In the genomic region with DNA sequence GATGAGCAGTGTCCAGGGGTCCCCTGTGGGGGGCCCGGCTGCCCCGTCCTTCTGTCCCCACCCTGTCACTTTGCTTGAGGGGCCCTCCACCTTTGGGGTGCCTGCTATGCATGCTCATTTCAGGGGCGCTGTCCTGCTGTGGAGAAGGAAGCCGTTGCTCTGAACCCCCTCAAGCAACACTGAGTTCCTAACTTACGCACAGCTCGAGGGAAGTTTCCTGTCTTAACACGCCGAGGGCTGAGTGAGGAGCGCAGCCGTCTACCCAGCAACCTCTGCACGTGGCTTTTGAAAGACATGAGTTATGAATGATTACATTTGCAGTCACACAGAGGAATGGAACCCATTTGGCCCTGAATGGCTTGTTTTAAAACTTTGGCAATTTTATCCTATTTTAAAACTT, we compare ENCODE assay signal across 20 cellular contexts. TPM values are rescaled to one million over a fixed set of nuclear protein-coding genes. Genes with fewer than 3 reads are reported as not detected.
DNase-seq lines count a peak whose midpoint lies in the region; ATAC-seq, FAIRE-seq and TF ChIP-seq lines count a peak whose summit lies in the region.
"Had no signal": no experiment of that assay in that cellular context is flagged by ENCODE, and none has a peak within 500 bp of the region (broad histone marks: within the 10 kb centered on the region; RNA-seq: fewer than 3 reads in every experiment).

No MANE protein-coding gene starts in this region.

- FAIRE-seq in keratinocyte (lab: Jason Lieb, UNC), result peak; percentile 99

- H3K36me3 ChIP-seq in ascending aorta (peaks cover 14 to 27% of the 10 kb centered on the region in 2 donors), keratinocyte (ENCODE audit: control insufficient read depth in 2 of 2, extremely low read depth in 1 of 2, insufficient read depth in 2 of 2, low read length in 2 of 2) (no peaks in the 10 kb centered on the region), transverse colon (no peaks in the 10 kb centered on the region)
- H3K36me3 ChIP-seq: neural progenitor cell had no signal

- peaks cover 4% of the 10 kb centered on the region for H3K9me1 ChIP-seq in keratinocyte (ENCODE audit: control insufficient read depth, extremely low read depth, insufficient read depth, low read length)

- peak overlapping the region in 1 of 2 donors; percentile 7 for H3K4me3 ChIP-seq in ascending aorta
- H3K4me3 ChIP-seq in keratinocyte (ENCODE audit: control insufficient read depth in 2 of 3, extremely low read depth in 1 of 3, insufficient read depth in 2 of 3, low read depth in 1 of 3, low read length in 3 of 3), result no peak overlapping the region
- H3K4me3 ChIP-seq in transverse colon, result no peak overlapping the region
- H3K4me3 ChIP-seq: GM23248, neural progenitor cell had no signal

- H3K27ac ChIP-seq in ascending aorta, result peak overlapping the region; percentile 75 to 98
- H3K27ac ChIP-seq in keratinocyte (ENCODE audit: control insufficient read depth, insufficient read depth, low read length), result peak overlapping the region; percentile 60
- H3K27ac ChIP-seq in transverse colon, result peak overlapping the region; percentile 62 to 94 (median 86)
- H3K27ac ChIP-seq: neural progenitor cell, VCaP had no signal

- H3K4me1 ChIP-seq in ascending aorta (peaks cover 31 to 76% of the 10 kb centered on the region in 2 donors), keratinocyte (ENCODE audit: control insufficient read depth, extremely low read depth, insufficient read depth, low read length) (peaks cover 29% of the 10 kb centered on the region), transverse colon (peaks cover 14 to 43% (median 27%) of the 10 kb centered on the region in 4 donors)

- no peak for ATAC-seq in GM18867 (IDR thresholded peaks at IDR 0.05; ENCODE audit: unreplicated experiment)
- ATAC-seq: PC-3, right cardiac atrium had no signal

- TF ChIP-seq EP300 in transverse colon (IDR thresholded peaks at IDR 0.05; ENCODE audit: low read depth), result no peak

- dilution Hi-C loops in keratinocyte (cut with MboI; ENCODE audit: extremely low pct_ligation_motif_present, low sequenced_read_pairs), result no loop called here

- peak overlapping the region; percentile 29 for H3K9ac ChIP-seq in keratinocyte (ENCODE audit: control insufficient read depth, extremely low read depth, insufficient read depth, low read length)
- H3K9ac ChIP-seq: GM23248, neural progenitor cell had no signal

- H4K20me1 ChIP-seq in keratinocyte (ENCODE audit: control insufficient read depth, extremely low read depth, insufficient read depth, low read length), result no peaks in the 10 kb centered on the region

- H3K27me3 ChIP-seq in ascending aorta, result no peaks in the 10 kb centered on the region
- no peaks in the 10 kb centered on the region for H3K27me3 ChIP-seq in keratinocyte (ENCODE audit: control insufficient read depth, extremely low read depth, insufficient read depth, low read length)
- H3K27me3 ChIP-seq in transverse colon, result no peaks in the 10 kb centered on the region
- H3K27me3 ChIP-seq: neural progenitor cell had no signal

- no peaks in the 10 kb centered on the region for H3K9me3 ChIP-seq in ascending aorta
- no peaks in the 10 kb centered on the region for H3K9me3 ChIP-seq in keratinocyte (ENCODE audit: control insufficient read depth, low read depth, low read length)
- H3K9me3 ChIP-seq in transverse colon, result no peaks in the 10 kb centered on the region

- H2AFZ ChIP-seq in keratinocyte (ENCODE audit: control insufficient read depth, low read length), result no peak overlapping the region
- H2AFZ ChIP-seq: GM23248, neural progenitor cell had no signal

- WGBS in transverse colon (ENCODE audit: low coverage in 1 of 2), 2 donors, result 63 to 85% methylated on average over 5 to 11 of the region's 11 CpGs

- TF ChIP-seq CTCF in ascending aorta (IDR thresholded peaks at IDR 0.05) (no peak), keratinocyte (optimal IDR thresholded peaks at IDR 0.05 in 1 of 3, IDR thresholded peaks at IDR 0.05 in 1 of 3, conservative IDR thresholded peaks at IDR 0.05 in 1 of 3; ENCODE audit: extremely low read depth in 1 of 3, insufficient read depth in 2 of 3, low read length in 3 of 3) (no peak), transverse colon (IDR thresholded peaks at IDR 0.05) (no peak)

- TF ChIP-seq POLR2A in transverse colon (IDR thresholded peaks at IDR 0.05), result no peak

- H3K79me2 ChIP-seq in keratinocyte (ENCODE audit: control insufficient read depth, insufficient read depth, low read length), result no peaks in the 10 kb centered on the region

- peak; percentile 59 for DNase-seq in activated effector memory CD4-positive, alpha-beta T cell treated with anti-CD3 and anti-CD28 coated beads, Interleukin-2, amount 50 U/mL, for 16 hours
- DNase-seq in activated effector memory CD4-positive, alpha-beta T cell treated with Interleukin-2 at 50 U/mL for 16 hours, result no peak
- DNase-seq in ascending aorta (ENCODE audit: low spot score in 2 of 2), result peak in 1 of 2 donors; percentile 62
- no peak for DNase-seq in keratinocyte (ENCODE audit: low read depth, low spot score)
- DNase-seq in transverse colon, result no peak
- DNase-seq in AG08396 (ENCODE audit: low spot score), result no peak
- no peak for DNase-seq in NCI-H524 (lab: John Stamatoyannopoulos, UW)
- DNase-seq: activated T-cell treated with anti-CD3 and anti-CD28 coated beads, Interleukin-2, amount 50 U/mL, for 1 hour; Calu3; GM23248; hypothalamus; NCI-H1436; NCI-H446 treated with DMSO at 0.1 percent for 48 hours; PC-3; stimulated activated naive B cell treated with anti-CD40 and anti-IgM and Interleukin-4, amounts not matched to agents 10 μg/mL and 1 μg/mL and 100 μg/mL, for 72 hours had no signal

- H3K4me2 ChIP-seq in keratinocyte (ENCODE audit: control insufficient read depth, extremely low read depth, insufficient read depth, low read depth, low read length), result peak overlapping the region; percentile 43
- H3K4me2 ChIP-seq: neural progenitor cell had no signal

- intact Hi-C loops in ascending aorta (cut with DNase I), result no loop called here
- intact Hi-C loops in transverse colon (cut with DNase I; ENCODE audit: low total_unique reads), result no loop called here

- in situ Hi-C loops in transverse colon (cut with MboI; ENCODE audit: low pct_ligation_motif_present in 1 of 4, low pct_unique_long_range_greater_than_20kb in 1 of 4, low sequenced_read_pairs in 3 of 4), result loop anchor here in 1 of 4 donors (25.0 kb wide), 1 partner anchor 389 kb away; no protein-coding TSS in a partner anchor

RNA-seq across cellular contexts. Expression of gene RAMP1, which starts 14.0 kb away (rescaled TPM):
- 191 TPM for total RNA-seq in ascending aorta
- 0.37 to 2.0 TPM (median 0.69 TPM) in 3 replicates for polyA plus RNA-seq in keratinocyte
- polyA plus RNA-seq in keratinocyte (2011; ENCODE audit: low read depth), result not detected
- 0.23 and 1.3 TPM in 2 replicates for polyA plus RNA-seq in keratinocyte (2011; cell fraction: cytosol; rRNA removed)
- 0.18 and 0.45 TPM in 2 replicates for polyA plus RNA-seq in keratinocyte (2011; cell fraction: nucleus; rRNA removed)
- polyA plus RNA-seq in keratinocyte (2012; ENCODE audit: low replicate concordance), result 0.64 and 0.83 TPM in 2 replicates
- polyA minus RNA-seq in keratinocyte, result not detected in 3 replicates
- 3.5 TPM for polyA minus RNA-seq in keratinocyte (2011; cell fraction: cytosol; rRNA and poly(A)+ RNA removed)
- 0.78 TPM in 1 of 2 replicates, not detected in the other for polyA minus RNA-seq in keratinocyte (2011; cell fraction: nucleus; rRNA and poly(A)+ RNA removed)
- total RNA-seq in transverse colon, result 100 to 1,000 TPM in 2 of 4 donors, 10 to 100 TPM in 2; 47.5 to 158 (median 95.7) TPM
- polyA plus RNA-seq: IgD-negative memory B cell had no signal
